In the genomic region with DNA sequence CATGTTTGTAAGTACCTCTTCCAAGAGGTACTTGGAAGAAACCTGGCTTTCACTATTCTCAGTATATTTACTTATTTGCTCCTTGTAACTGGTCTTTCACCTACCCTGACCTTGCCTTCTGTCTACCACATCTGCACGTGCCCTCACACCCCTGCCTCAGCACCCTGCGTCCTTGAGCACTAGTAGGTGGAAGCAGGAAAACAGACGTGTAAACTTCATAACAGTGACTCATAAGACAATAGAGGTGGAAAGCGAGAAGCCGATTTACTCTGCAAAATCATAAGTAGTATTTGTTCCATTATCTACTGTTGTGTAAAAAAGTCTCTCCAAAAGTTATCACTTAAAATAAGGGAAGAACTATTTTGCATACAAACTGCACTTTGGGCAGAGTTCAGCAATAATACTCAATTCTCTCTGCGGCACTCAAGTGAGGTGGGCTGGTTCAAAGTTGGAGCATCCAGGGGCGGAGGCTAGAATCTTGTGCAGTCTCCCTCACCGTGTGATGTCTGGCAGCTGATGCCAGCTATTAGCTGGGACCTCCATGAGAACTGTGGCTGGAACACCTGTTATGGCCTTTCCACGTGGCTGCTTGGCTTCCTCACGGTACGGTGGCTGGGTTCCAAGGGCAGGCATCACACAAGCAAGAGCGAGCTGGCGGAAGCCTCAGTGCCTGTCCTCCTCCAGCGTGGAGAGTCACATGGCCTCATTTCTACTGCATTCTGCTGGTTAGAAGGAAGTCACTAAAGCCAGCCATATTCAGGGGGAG, we compare ENCODE assay signal across 9 cellular contexts. TPM values are rescaled to one million over a fixed set of nuclear protein-coding genes. Genes with fewer than 3 reads are reported as not detected.
DNase-seq lines count a peak whose midpoint lies in the region; ATAC-seq and TF ChIP-seq lines count a peak whose summit lies in the region.
"Had no signal": no experiment of that assay in that cellular context is flagged by ENCODE, and none has a peak within 500 bp of the region (broad histone marks: within the 10 kb centered on the region; RNA-seq: fewer than 3 reads in every experiment).

No MANE protein-coding gene starts in this region.

- CTCF ChIA-PET in RWPE1 (lab: Yijun Ruan, JAX), result no interaction called here

- peak overlapping the region; percentile 84 for H3K4me3 Mint-ChIP-seq in activated naive CD4-positive, alpha-beta T cell treated with anti-CD3 and anti-CD28 coated beads, Interleukin-2, amount 50 U/mL, for 24 hours
- H3K4me3 Mint-ChIP-seq in glutamatergic neuron (ENCODE audit: unreplicated experiment), result no peak overlapping the region
- H3K4me3 Mint-ChIP-seq: neural crest cell had no signal

- peak overlapping the region; percentile 96 for H3K27ac Mint-ChIP-seq in activated naive CD4-positive, alpha-beta T cell treated with anti-CD3 and anti-CD28 coated beads, Interleukin-2, amount 50 U/mL, for 24 hours
- no peak overlapping the region for H3K27ac Mint-ChIP-seq in glutamatergic neuron (ENCODE audit: unreplicated experiment)

- H3K27ac ChIP-seq in RWPE1, result 0 out of 2 replicates have a peak overlapping the region, but pooled peaks have one; percentile 33

- POLR2A ChIA-PET in RWPE1 (lab: Yijun Ruan, JAX; ENCODE audit: low non-redundant PET), result no interaction called here

- TF ChIP-seq CTCF in GM10266 (IDR thresholded peaks at IDR 0.05; ENCODE audit: control insufficient read depth, insufficient read depth, low read depth, missing control alignments) (no peak), RWPE1 (conservative IDR thresholded peaks at IDR 0.05; ENCODE audit: low read depth) (no peak), glutamatergic neuron (IDR thresholded peaks at IDR 0.05; ENCODE audit: partially characterized antibody, unreplicated experiment) (no peak)

- no peaks in the 10 kb centered on the region for H3K9me3 Mint-ChIP-seq in activated naive CD4-positive, alpha-beta T cell treated with anti-CD3 and anti-CD28 coated beads, Interleukin-2, amount 50 U/mL, for 24 hours
- H3K9me3 Mint-ChIP-seq in glutamatergic neuron (ENCODE audit: unreplicated experiment), result no peaks in the 10 kb centered on the region
- H3K9me3 Mint-ChIP-seq: neural crest cell had no signal

- peak; percentile 53 for DNase-seq in GM10266 (ENCODE audit: extremely low spot score)
- no peak for DNase-seq in RWPE1 (ENCODE audit: low spot score)
- peak; percentile 52 for DNase-seq in kidney glomerular epithelial cell (lab: John Stamatoyannopoulos, UW)
- DNase-seq in stimulated activated CD4-positive, alpha-beta T cell treated with anti-CD3 and anti-CD28 coated beads, TNF-alpha, amount 100 ng/mL, for 48 hours (ENCODE audit: low read depth in 3 of 3), result peak; percentile 7 to 42 (median 37)
- DNase-seq in glutamatergic neuron, result no peak

- ATAC-seq in HG03280 (IDR thresholded peaks at IDR 0.05; ENCODE audit: unreplicated experiment) (peak; percentile 75), GM18520 (IDR thresholded peaks at IDR 0.05; ENCODE audit: unreplicated experiment) (no peak)

- H3K4me1 Mint-ChIP-seq in activated naive CD4-positive, alpha-beta T cell treated with anti-CD3 and anti-CD28 coated beads, Interleukin-2, amount 50 U/mL, for 24 hours, result peaks cover 76% of the 10 kb centered on the region
- H3K4me1 Mint-ChIP-seq in glutamatergic neuron (ENCODE audit: low read depth, unreplicated experiment), result no peaks in the 10 kb centered on the region
- H3K4me1 Mint-ChIP-seq: neural crest cell had no signal

- H3K36me3 Mint-ChIP-seq in activated naive CD4-positive, alpha-beta T cell treated with anti-CD3 and anti-CD28 coated beads, Interleukin-2, amount 50 U/mL, for 24 hours, result peaks cover 6% of the 10 kb centered on the region
- no peaks in the 10 kb centered on the region for H3K36me3 Mint-ChIP-seq in glutamatergic neuron (ENCODE audit: unreplicated experiment)

- no peaks in the 10 kb centered on the region for H3K27me3 Mint-ChIP-seq in activated naive CD4-positive, alpha-beta T cell treated with anti-CD3 and anti-CD28 coated beads, Interleukin-2, amount 50 U/mL, for 24 hours
- H3K27me3 Mint-ChIP-seq in glutamatergic neuron (ENCODE audit: unreplicated experiment), result no peaks in the 10 kb centered on the region

RNA-seq across cellular contexts. Expression of gene PACS1, which starts 30.4 kb away (rescaled TPM):
- total RNA-seq in glutamatergic neuron (ENCODE audit: unreplicated experiment), result 30.6 TPM

RNA-seq across cellular contexts. Expression of gene SF3B2, which starts 48.3 kb away (rescaled TPM):
- 187 TPM for total RNA-seq in glutamatergic neuron (ENCODE audit: unreplicated experiment)

RNA-seq across cellular contexts. Expression of gene GAL3ST3, which starts 51.5 kb away (rescaled TPM):
- 2.4 TPM for total RNA-seq in glutamatergic neuron (ENCODE audit: unreplicated experiment)

Comparison
In these comparisons a context has a peak if more than half of its experiments do, and no peak if none do; other contexts are left out.
1. DNase-seq: peak in GM10266 (single experiment), kidney glomerular epithelial cell (single experiment) and stimulated activated CD4-positive, alpha-beta T cell treated with anti-CD3 and anti-CD28 coated beads, TNF-alpha, amount 100 ng/mL, for 48 hours (3 of 3); none in RWPE1 (single experiment) and glutamatergic neuron (single experiment).